1 cellular context compared by ENCODE assay signal in genomic region chr15:65365229-65365628, GRCh38.
TF ChIP-seq lines count a peak whose summit lies in the region.

No MANE protein-coding gene starts in this region.

TF ChIP-seq in GM23338, 12 proteins besides CTCF, POLR2A, EP300 and RAD21 (continued from another document):
- TF ChIP-seq, protein P1, sequence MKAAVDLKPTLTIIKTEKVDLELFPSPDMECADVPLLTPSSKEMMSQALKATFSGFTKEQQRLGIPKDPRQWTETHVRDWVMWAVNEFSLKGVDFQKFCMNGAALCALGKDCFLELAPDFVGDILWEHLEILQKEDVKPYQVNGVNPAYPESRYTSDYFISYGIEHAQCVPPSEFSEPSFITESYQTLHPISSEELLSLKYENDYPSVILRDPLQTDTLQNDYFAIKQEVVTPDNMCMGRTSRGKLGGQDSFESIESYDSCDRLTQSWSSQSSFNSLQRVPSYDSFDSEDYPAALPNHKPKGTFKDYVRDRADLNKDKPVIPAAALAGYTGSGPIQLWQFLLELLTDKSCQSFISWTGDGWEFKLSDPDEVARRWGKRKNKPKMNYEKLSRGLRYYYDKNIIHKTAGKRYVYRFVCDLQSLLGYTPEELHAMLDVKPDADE (IDR thresholded peaks at IDR 0.05) = no peak
